ENCODE assay signal across 17 cellular contexts in genomic region chr18:74577019-74577418, GRCh38. TPM values are rescaled to one million over a fixed set of nuclear protein-coding genes. Genes with fewer than 3 reads are reported as not detected.
DNase-seq lines count a peak whose midpoint lies in the region; ATAC-seq and TF ChIP-seq lines count a peak whose summit lies in the region.
"Had no signal": no experiment of that assay in that cellular context is flagged by ENCODE, and none has a peak within 500 bp of the region (broad histone marks: within the 10 kb centered on the region; RNA-seq: fewer than 3 reads in every experiment).

No MANE protein-coding gene starts in this region.

- H4K91ac ChIP-seq in neuronal stem cell (ENCODE audit: low read depth, low read length, poor library complexity) = no peak overlapping the region

- no peak overlapping the region for H3K14ac ChIP-seq in neuronal stem cell (ENCODE audit: low read length)

- POLR2A ChIA-PET in SK-N-SH (lab: Yijun Ruan, JAX) = interaction anchor here (0.6 kb wide), 1 partner anchor 18 kb away, joined by 4 read pairs; no protein-coding TSS in a partner anchor

- H3K9me2 ChIP-seq in SK-N-SH = no peaks in the 10 kb centered on the region

- H3F3A ChIP-seq in SK-N-SH (replicated peaks; ENCODE audit: insufficient read depth) = no peaks in the 10 kb centered on the region

- no peak overlapping the region for H3K4ac ChIP-seq in neuronal stem cell (ENCODE audit: low read length)

- H3K79me2 ChIP-seq in SK-N-SH (ENCODE audit: insufficient read depth) = no peaks in the 10 kb centered on the region

- no peak overlapping the region for H2AK5ac ChIP-seq in neuronal stem cell (ENCODE audit: low read depth, low read length)

- no peak overlapping the region for H3K18ac ChIP-seq in neuronal stem cell (ENCODE audit: low read length)

- H3K9me3 ChIP-seq in SK-N-SH (no peaks in the 10 kb centered on the region), neuronal stem cell (replicated peaks in 1 of 2; ENCODE audit: control insufficient read depth in 2 of 2, insufficient read depth in 1 of 2, low read depth in 1 of 2, low read length in 2 of 2) (no peaks in the 10 kb centered on the region)
- H3K9me3 ChIP-seq: BLaER1 treated with 17β-estradiol and CSF1 and Interleukin-3, amounts not matched to agents 10 nM and 100 nM had no signal

- H2BK120ac ChIP-seq in neuronal stem cell (ENCODE audit: low read depth, low read length) = no peak overlapping the region

- no peaks in the 10 kb centered on the region for H3K79me1 ChIP-seq in neuronal stem cell (ENCODE audit: low read depth, low read length)

- H2BK12ac ChIP-seq in neuronal stem cell (ENCODE audit: low read length) = no peak overlapping the region

- no peaks in the 10 kb centered on the region for H4K20me1 ChIP-seq in SK-N-SH (ENCODE audit: insufficient read depth)
- H4K20me1 ChIP-seq: BLaER1 treated with 17β-estradiol and CSF1 and Interleukin-3, amounts not matched to agents 10 nM and 100 nM had no signal

- H3K4me1 ChIP-seq in SK-N-SH (ENCODE audit: control insufficient read depth in 1 of 2, insufficient read depth in 2 of 2, low read depth in 1 of 2, low read length in 1 of 2) = peaks cover 0 to 2% of the 10 kb centered on the region in 2 experiments; a peak in 1 of 4 replicates
- peaks cover 0 to 5% of the 10 kb centered on the region in 2 donors for H3K4me1 ChIP-seq in neuronal stem cell (ENCODE audit: control insufficient read depth in 2 of 2, insufficient read depth in 1 of 2, low read depth in 1 of 2, low read length in 2 of 2)

- WGBS in SK-N-SH (ENCODE audit: low lambda C conversion rate) = 14% methylated on average over 5 of the region's 5 CpGs
- WGBS in neuronal stem cell (ENCODE audit: extremely low coverage in 2 of 2, insufficient read length in 2 of 2, insufficient replicate concordance in 1 of 2), 2 donors = no CpG with 5 or more reads among the region's 5 CpGs

- no peak overlapping the region for H2BK5ac ChIP-seq in neuronal stem cell (ENCODE audit: low read length)

- no peak overlapping the region for H3K4me2 ChIP-seq in SK-N-SH
- H3K4me2 ChIP-seq in neuronal stem cell (ENCODE audit: insufficient read depth, low read length, poor library complexity, severe bottlenecking) = no peak overlapping the region
- H3K4me2 ChIP-seq: BLaER1 treated with 17β-estradiol and CSF1 and Interleukin-3, amounts not matched to agents 10 nM and 100 nM had no signal

- H3K27ac ChIP-seq in SK-N-SH (ENCODE audit: low read depth in 2 of 2, low read length in 1 of 2) (no peak overlapping the region), neuronal stem cell (replicated peaks; ENCODE audit: low read length) (no peak overlapping the region), coronary artery (no peak overlapping the region)
- H3K27ac ChIP-seq: 22Rv1; BLaER1 treated with 17β-estradiol and CSF1 and Interleukin-3, amounts not matched to agents 10 nM and 100 nM; GM23248 had no signal

- CTCF ChIA-PET in SK-N-SH (lab: Yijun Ruan, JAX) = interaction anchor here (1.0 to 2.3 kb wide), 3 partner anchors 21 to 222 kb away, joined by 3 to 11 read pairs (median 3); partner anchors contain the start of gene ZNF407

- DNase-seq in DMS53 (lab: John Stamatoyannopoulos, UW) = peak; percentile 34
- no peak for DNase-seq in DMS53 treated with DMSO at 0.1 percent for 48 hours (lab: John Stamatoyannopoulos, UW; ENCODE audit: unreplicated experiment)
- DNase-seq in SK-N-SH = peak; percentile 57
- peak; percentile 43 for DNase-seq in kidney epithelial cell (ENCODE audit: low read depth)
- DNase-seq in neuronal stem cell (ENCODE audit: low spot score) = no peak
- no peak for DNase-seq in coronary artery (ENCODE audit: low spot score)
- DNase-seq: AML-193; CD4-positive, CD25-positive, alpha-beta regulatory T cell; DND-41; GF-D8; GM23248 had no signal

- no peak for TF ChIP-seq RAD21 in SK-N-SH (IDR thresholded peaks at IDR 0.05; ENCODE audit: low read length)

- no peak overlapping the region for H3K23ac ChIP-seq in neuronal stem cell (ENCODE audit: low read depth, low read length, poor library complexity)

- H3K36me3 ChIP-seq in SK-N-SH (replicated peaks in 1 of 2; ENCODE audit: control insufficient read depth in 1 of 2, insufficient read depth in 2 of 2, low read length in 1 of 2) (no peaks in the 10 kb centered on the region), kidney epithelial cell (ENCODE audit: control insufficient read depth, insufficient read depth, low read length) (no peaks in the 10 kb centered on the region), neuronal stem cell (replicated peaks in 1 of 2; ENCODE audit: control insufficient read depth in 2 of 2, insufficient read depth in 2 of 2, low read length in 2 of 2) (no peaks in the 10 kb centered on the region)
- H3K36me3 ChIP-seq: BLaER1 treated with 17β-estradiol and CSF1 and Interleukin-3, amounts not matched to agents 10 nM and 100 nM had no signal

- no peak overlapping the region for H2BK15ac ChIP-seq in neuronal stem cell (ENCODE audit: low read length)

- peak in 1 of 2 experiments; percentile 39; a peak in 1 of 4 replicates for TF ChIP-seq EP300 in SK-N-SH (IDR thresholded peaks at IDR 0.05; ENCODE audit: borderline replicate concordance in 1 of 2, low read depth in 1 of 2, low read length in 1 of 2)

- no peak for TF ChIP-seq CTCF in SK-N-SH (IDR thresholded peaks at IDR 0.05)
- no peak for TF ChIP-seq CTCF in kidney epithelial cell (IDR thresholded peaks at IDR 0.05; ENCODE audit: insufficient read depth, low read length, poor library complexity, severe bottlenecking)
- TF ChIP-seq CTCF in coronary artery (IDR thresholded peaks at IDR 0.05) = no peak

- ATAC-seq in HG02884 (IDR thresholded peaks at IDR 0.05; ENCODE audit: unreplicated experiment) (no peak), HG03108 (IDR thresholded peaks at IDR 0.05; ENCODE audit: unreplicated experiment) (no peak)

- H3K9ac ChIP-seq in SK-N-SH (no peak overlapping the region), neuronal stem cell (ENCODE audit: low read depth, low read length, poor library complexity) (no peak overlapping the region)
- H3K9ac ChIP-seq: BLaER1 treated with 17β-estradiol and CSF1 and Interleukin-3, amounts not matched to agents 10 nM and 100 nM; GM23248 had no signal

- H2AFZ ChIP-seq in SK-N-SH (ENCODE audit: low read depth) = no peak overlapping the region
- H2AFZ ChIP-seq in neuronal stem cell (ENCODE audit: low read length) = peak overlapping the region; percentile 51
- H2AFZ ChIP-seq: GM23248 had no signal

- H3K4me3 ChIP-seq in SK-N-SH (ENCODE audit: low read depth in 2 of 2, low read length in 1 of 2) (no peak overlapping the region), kidney epithelial cell (ENCODE audit: low read depth, low read length) (no peak overlapping the region), neuronal stem cell (ENCODE audit: low read length in 2 of 2) (no peak overlapping the region), coronary artery (no peak overlapping the region)
- H3K4me3 ChIP-seq: BLaER1 treated with 17β-estradiol and CSF1 and Interleukin-3, amounts not matched to agents 10 nM and 100 nM; GM23248 had no signal

- H3K27me3 ChIP-seq in SK-N-SH (ENCODE audit: insufficient read depth) (no peaks in the 10 kb centered on the region; the same call in 1 of the 2 replicates), kidney epithelial cell (ENCODE audit: control insufficient read depth, insufficient read depth, low read length) (no peaks in the 10 kb centered on the region), neuronal stem cell (ENCODE audit: control insufficient read depth in 3 of 3, insufficient read depth in 3 of 3, low read depth in 1 of 3, low read length in 3 of 3) (peaks cover 0 to 10% (median 0%) of the 10 kb centered on the region in 3 experiments)
- H3K27me3 ChIP-seq: BLaER1 treated with 17β-estradiol and CSF1 and Interleukin-3, amounts not matched to agents 10 nM and 100 nM had no signal

- no peak overlapping the region for H4K8ac ChIP-seq in neuronal stem cell (ENCODE audit: low read depth, low read length)

TF ChIP-seq in SK-N-SH, 30 proteins besides CTCF, POLR2A, EP300 and RAD21:
- no peak for TF ChIP-seq YY1 (IDR thresholded peaks at IDR 0.05; ENCODE audit: low read depth)
- TF ChIP-seq RCOR1 (IDR thresholded peaks at IDR 0.05; ENCODE audit: low read length) = peak; percentile 49; the same call in 1 of the 2 replicates

RNA-seq across cellular contexts. Expression of gene ZNF407, which starts 20.7 kb away (rescaled TPM):
- 2.6 and 2.7 TPM in 2 replicates for polyA plus RNA-seq in SK-N-SH (2012; rRNA removed)
- 1.9 and 2.1 TPM in 2 replicates for polyA plus RNA-seq in SK-N-SH (2012; cell fraction: cytosol; rRNA removed)
- polyA plus RNA-seq in SK-N-SH (2012; cell fraction: nucleus; rRNA removed) = 4.3 and 5.7 TPM in 2 replicates
- total RNA-seq in kidney epithelial cell = 8.2 and 9.2 TPM in 2 replicates
- 1.7 TPM for polyA plus RNA-seq in neuronal stem cell (2013, experiment 1 of 2)
- 1.8 TPM for polyA plus RNA-seq in neuronal stem cell (2013, experiment 2 of 2)

RNA-seq across cellular contexts. Expression of gene CNDP1, which starts 42.7 kb away (rescaled TPM):
- polyA plus RNA-seq in SK-N-SH (2012; rRNA removed) = not detected in 2 replicates
- polyA plus RNA-seq in SK-N-SH (2012; cell fraction: cytosol; rRNA removed) = not detected in 2 replicates
- polyA plus RNA-seq in SK-N-SH (2012; cell fraction: nucleus; rRNA removed) = not detected in 2 replicates
- total RNA-seq in kidney epithelial cell = not detected in 2 replicates
- polyA plus RNA-seq in neuronal stem cell (2013, experiment 1 of 2) = 0.15 TPM
- 0.25 TPM for polyA plus RNA-seq in neuronal stem cell (2013, experiment 2 of 2)
- total RNA-seq: A673, GM23248, HT1080 had no signal
- polyA plus RNA-seq: CD4-positive, CD25-positive, alpha-beta regulatory T cell; GM23248 had no signal

Comparison
In these comparisons a context has a peak if more than half of its experiments do, and no peak if none do; other contexts are left out.
1. DNase-seq: peak in DMS53 (single experiment), SK-N-SH (single experiment) and kidney epithelial cell (single experiment); none in DMS53 treated with DMSO at 0.1 percent for 48 hours (single experiment), neuronal stem cell (single experiment) and coronary artery (single experiment).